ENCODE assay signal across 8 cellular contexts in genomic region chr10:3043512-3044368, GRCh38. TPM values are rescaled to one million over a fixed set of nuclear protein-coding genes. Genes with fewer than 3 reads are reported as not detected.
DNase-seq lines count a peak whose midpoint lies in the region; ATAC-seq and TF ChIP-seq lines count a peak whose summit lies in the region.

No MANE protein-coding gene starts in this region.

- H3K9me3 ChIP-seq in RWPE2 (ENCODE audit: severe bottlenecking), result no peaks in the 10 kb centered on the region
- H3K9me3 ChIP-seq in adipocyte (ENCODE audit: control insufficient read depth, low read length), result no peaks in the 10 kb centered on the region
- H3K9me3 ChIP-seq in heart right ventricle, result peaks cover 0 to 4% (median 0%) of the 10 kb centered on the region in 11 donors

- DNase-seq in ELF-1 (ENCODE audit: low read depth, low spot score) (peak; percentile 87), Kasumi-1 (lab: John Stamatoyannopoulos, UW) (peak; percentile 84 to 91), RWPE2 (ENCODE audit: low spot score) (no peak), adipocyte (ENCODE audit: low read depth) (peak; percentile 91), heart right ventricle (peak; percentile 33 to 52), putamen (ENCODE audit: low spot score) (peak; percentile 72), omental fat pad (ENCODE audit: low spot score) (no peak)

- H3K4me3 ChIP-seq in RWPE2 (ENCODE audit: severe bottlenecking) (no peak overlapping the region), adipocyte (ENCODE audit: low read length) (no peak overlapping the region), heart right ventricle (no peak overlapping the region)

- H3K4me1 ChIP-seq in RWPE2 (ENCODE audit: insufficient read depth, poor library complexity, severe bottlenecking), result peaks cover 8% of the 10 kb centered on the region
- H3K4me1 ChIP-seq in adipocyte (ENCODE audit: control insufficient read depth, insufficient read depth, low read length), result peaks cover 31% of the 10 kb centered on the region
- H3K4me1 ChIP-seq in heart right ventricle, result peaks cover 4 to 24% (median 11%) of the 10 kb centered on the region in 9 donors

- intact Hi-C loops in heart right ventricle (cut with DNase I), result loop anchor here in 9 of 10 donors (1.0 to 10.0 kb wide), 10 partner anchors 106 to 1939 kb away; no protein-coding TSS in a partner anchor

- no peak overlapping the region for H3K9ac ChIP-seq in adipocyte (ENCODE audit: low read length)

- peak; percentile 90 for ATAC-seq in GM21619 (IDR thresholded peaks at IDR 0.05; ENCODE audit: unreplicated experiment)
- peak; percentile 75 for ATAC-seq in RWPE2 (ENCODE audit: low read depth)
- ATAC-seq in heart right ventricle, result peak; percentile 62 to 83 (median 71)
- ATAC-seq in omental fat pad (ENCODE audit: low FRiP score), result no peak

- H3K36me3 ChIP-seq in RWPE2 (ENCODE audit: low read depth) (no peaks in the 10 kb centered on the region), adipocyte (ENCODE audit: control insufficient read depth, insufficient read depth, low read length, severe bottlenecking) (no peaks in the 10 kb centered on the region), heart right ventricle (no peaks in the 10 kb centered on the region)

- H3K27me3 ChIP-seq in RWPE2 (ENCODE audit: insufficient read depth, poor library complexity, severe bottlenecking) (no peaks in the 10 kb centered on the region), adipocyte (replicated peaks; ENCODE audit: control insufficient read depth, insufficient read depth, low read length) (peaks cover 3% of the 10 kb centered on the region), heart right ventricle (no peaks in the 10 kb centered on the region)

- H3K27ac ChIP-seq in RWPE2 (ENCODE audit: poor library complexity, severe bottlenecking) (no peak overlapping the region), heart right ventricle (peak overlapping the region in 6 of 10 donors; percentile 4 to 66 (median 54))

- 25 to 26% methylated on average over 16 of the region's 16 CpGs for WGBS in heart right ventricle, 2 donors

- peak; percentile 88 for TF ChIP-seq CTCF in RWPE2 (IDR thresholded peaks at IDR 0.05; ENCODE audit: poor library complexity, severe bottlenecking)
- TF ChIP-seq CTCF in heart right ventricle (IDR thresholded peaks at IDR 0.05), result peak; percentile 37 to 87 (median 72)
- TF ChIP-seq CTCF in omental fat pad (IDR thresholded peaks at IDR 0.05), result no peak

RNA-seq across cellular contexts. Expression of gene PFKP, which starts 23.6 kb away (rescaled TPM):
- total RNA-seq in heart right ventricle (100 to 1,000 TPM; 138 to 316 (median 220) TPM), omental fat pad (10 to 100 TPM; 22.2 to 83.9 (median 34.0) TPM)
- 100 to 1,000 TPM in 1 of 2 donors, 10 to 100 TPM in 1; 68.3 to 230 TPM for polyA plus RNA-seq in heart right ventricle

Comparison
In these comparisons a context has a peak if more than half of its experiments do, and no peak if none do; other contexts are left out.
1. DNase-seq: peak in ELF-1 (single experiment), Kasumi-1 (2 of 2), adipocyte (single experiment), heart right ventricle (2 of 2) and putamen (single experiment); none in RWPE2 (single experiment) and omental fat pad (single experiment).
2. CTCF ChIP-seq: peak in RWPE2 (single experiment) and heart right ventricle (9 of 9); none in omental fat pad (0 of 3).